ENCODE assay signal across 30 cellular contexts in genomic region chr18:54155412-54155811, GRCh38.
"Had no signal": no experiment of that assay in that cellular context is flagged by ENCODE, and none has a peak within 500 bp of the region (broad histone marks: within the 10 kb centered on the region; RNA-seq: fewer than 3 reads in every experiment).

No MANE protein-coding gene starts in this region.

- H3K27me3 Mint-ChIP-seq: dendritic cell treated with granulocyte-macrophage colony-stimulating factor and Interleukin-4, amounts not matched to agents 40 ng/mL and 50 ng/mL, for 4 days; naive B cell; stimulated activated memory B cell treated with anti-CD40 and anti-IgM and Interleukin-4, amounts not matched to agents 10 μg/mL and 1 μg/mL and 100 μg/mL, for 72 hours; type B pancreatic cell had no signal

- H3K27ac Mint-ChIP-seq: dendritic cell treated with granulocyte-macrophage colony-stimulating factor and Interleukin-4, amounts not matched to agents 40 ng/mL and 50 ng/mL, for 4 days; endodermal cell; mesothelial cell of epicardium; nephron progenitor cell; stimulated activated memory B cell treated with anti-CD40 and anti-IgM and Interleukin-4, amounts not matched to agents 10 μg/mL and 1 μg/mL and 100 μg/mL, for 72 hours; type B pancreatic cell had no signal

- H3K79me2 ChIP-seq: hepatocyte had no signal

- H2AFZ ChIP-seq: hepatocyte had no signal

- ATAC-seq: esophagus mucosa; gastroesophageal sphincter; heart left ventricle; left lobe of liver; mucosa of descending colon; stimulated activated memory B cell treated with anti-CD40 and anti-IgM and Interleukin-4, amounts not matched to agents 10 μg/mL and 1 μg/mL and 100 μg/mL, for 72 hours; stimulated activated naive CD8-positive, alpha-beta T cell treated with anti-CD3 and anti-CD28 coated beads, Interleukin-15, Interleukin-2, amounts not matched to agents 100 U/mL and 50 U/mL, for 24 hours had no signal

- H3K4me3 Mint-ChIP-seq: dendritic cell treated with granulocyte-macrophage colony-stimulating factor and Interleukin-4, amounts not matched to agents 40 ng/mL and 50 ng/mL, for 4 days; endodermal cell; mesothelial cell of epicardium; naive B cell; nephron progenitor cell; stimulated activated memory B cell treated with anti-CD40 and anti-IgM and Interleukin-4, amounts not matched to agents 10 μg/mL and 1 μg/mL and 100 μg/mL, for 72 hours; type B pancreatic cell had no signal

- H3K27ac ChIP-seq: colonic mucosa, epithelial cell of prostate, gastroesophageal sphincter, heart left ventricle, hepatocyte, prostate gland, right atrium auricular region, skin epidermis, spleen, testis, tibial artery had no signal

- H3K9me3 ChIP-seq: colonic mucosa, gastroesophageal sphincter, heart left ventricle, mucosa of descending colon, prostate gland, right atrium auricular region, spleen, testis, tibial artery had no signal

- H3K4me3 ChIP-seq: colonic mucosa, gastroesophageal sphincter, heart left ventricle, hepatocyte, lung, mucosa of descending colon, prostate gland, right atrium auricular region, skin epidermis, spleen, testis, tibial artery had no signal

- FAIRE-seq: kidney had no signal

- H3K4me1 Mint-ChIP-seq: stimulated activated memory B cell treated with anti-CD40 and anti-IgM and Interleukin-4, amounts not matched to agents 10 μg/mL and 1 μg/mL and 100 μg/mL, for 72 hours had no signal

- H3K9me3 Mint-ChIP-seq: dendritic cell treated with granulocyte-macrophage colony-stimulating factor and Interleukin-4, amounts not matched to agents 40 ng/mL and 50 ng/mL, for 4 days; endodermal cell; mesothelial cell of epicardium; naive B cell; nephron progenitor cell; stimulated activated memory B cell treated with anti-CD40 and anti-IgM and Interleukin-4, amounts not matched to agents 10 μg/mL and 1 μg/mL and 100 μg/mL, for 72 hours had no signal

- DNase-seq: colonic mucosa; effector CD8-positive, alpha-beta T cell; endodermal cell; foreskin fibroblast; heart left ventricle; kidney; mesenchymal stem cell; mucosa of descending colon; naive B cell; nephron progenitor cell; nucleus accumbens; spleen; stimulated activated CD4-positive, alpha-beta T cell treated with anti-CD3 and anti-CD28 coated beads, Interleukin-4, amount 100 ng/mL, for 4 hours; stimulated activated naive CD8-positive, alpha-beta T cell treated with anti-CD3 and anti-CD28 coated beads, Interleukin-15, Interleukin-2, amounts not matched to agents 100 U/mL and 50 U/mL, for 24 hours; substantia nigra; testis; tibial artery had no signal

- H3K4me1 ChIP-seq: colonic mucosa, gastroesophageal sphincter, prostate gland, spleen, tibial artery had no signal

- H3K4me2 ChIP-seq: hepatocyte had no signal

- H3K27me3 ChIP-seq: colonic mucosa, gastroesophageal sphincter, heart left ventricle, hepatocyte, right atrium auricular region, spleen, testis, tibial artery had no signal

- H3K36me3 ChIP-seq: prostate gland had no signal
